In genomic region chr6:11412616-11413015, GRCh38 we compare ENCODE assay signal across 15 cellular contexts.
DNase-seq lines count a peak whose midpoint lies in the region; ATAC-seq, FAIRE-seq and TF ChIP-seq lines count a peak whose summit lies in the region.
"Had no signal": no experiment of that assay in that cellular context is flagged by ENCODE, and none has a peak within 500 bp of the region (broad histone marks: within the 10 kb centered on the region; RNA-seq: fewer than 3 reads in every experiment).

No MANE protein-coding gene starts in this region.

- peaks cover 34% of the 10 kb centered on the region for H3K4me1 ChIP-seq in CD4-positive, alpha-beta memory T cell (ENCODE audit: insufficient read depth, low read length)
- peaks cover 18% of the 10 kb centered on the region for H3K4me1 ChIP-seq in osteoblast (ENCODE audit: insufficient read depth, low read length)

- no peak for ATAC-seq in HG03280 (IDR thresholded peaks at IDR 0.05; ENCODE audit: unreplicated experiment)
- ATAC-seq: foreskin keratinocyte had no signal

- TF ChIP-seq CTCF in osteoblast (IDR thresholded peaks at IDR 0.05; ENCODE audit: extremely low read depth, low read depth, low read length): no peak

- H3K36me3 ChIP-seq in CD4-positive, alpha-beta memory T cell (ENCODE audit: insufficient read depth, low read length): no peaks in the 10 kb centered on the region
- H3K36me3 ChIP-seq in osteoblast (ENCODE audit: insufficient read depth, low read length): no peaks in the 10 kb centered on the region
- H3K36me3 ChIP-seq: left ventricle myocardium inferior, spleen had no signal

- no peak overlapping the region for H3K4me3 ChIP-seq in CD4-positive, alpha-beta memory T cell (ENCODE audit: low read length in 2 of 2)
- no peak overlapping the region for H3K4me3 ChIP-seq in osteoblast (ENCODE audit: insufficient read depth, low read length)
- H3K4me3 ChIP-seq: left ventricle myocardium inferior, spleen had no signal

- peaks cover 19 to 37% (median 25%) of the 10 kb centered on the region in 4 donors for H3K4me1 Mint-ChIP-seq in CD4-positive, alpha-beta memory T cell
- peaks cover 67% of the 10 kb centered on the region for H3K4me1 Mint-ChIP-seq in activated T-helper 1 cell treated with anti-CD3 and anti-CD28 coated beads, Interleukin-12 subunit alpha, Interleukin-12 subunit beta, Interleukin-2, Interleukin-4 antibody, amounts not matched to agents 30 ng/mL and 10 ng/mL and 1 ng/mL, durations not matched to agents 14 hours and 24 hours and 36 hours (ENCODE audit: low read depth)

- intact Hi-C loops in CD4-positive, alpha-beta memory T cell (cut with micrococcal nuclease): loop anchor here (1.0 to 10.0 kb wide), 3 partner anchors 30 to 240 kb away; no protein-coding TSS in a partner anchor
- intact Hi-C loops in activated T-helper 1 cell treated with anti-CD3 and anti-CD28 coated beads, Interleukin-12 subunit alpha, Interleukin-12 subunit beta, Interleukin-2, Interleukin-4 antibody, amounts not matched to agents 30 ng/mL and 10 ng/mL and 1 ng/mL, durations not matched to agents 14 hours and 24 hours and 36 hours (cut with micrococcal nuclease): loop anchor here (1.0 to 5.0 kb wide), 16 partner anchors 11 to 574 kb away; partner anchors contain the start of genes MAK, NEDD9 and TMEM170B

- no peak overlapping the region for H2AFZ ChIP-seq in osteoblast (ENCODE audit: low read length)

- no peaks in the 10 kb centered on the region for H3K27me3 ChIP-seq in CD4-positive, alpha-beta memory T cell (ENCODE audit: insufficient read depth, low read length)
- no peaks in the 10 kb centered on the region for H3K27me3 ChIP-seq in osteoblast (ENCODE audit: insufficient read depth, low read length)
- H3K27me3 ChIP-seq: foreskin keratinocyte, spleen had no signal

- POLR2A ChIA-PET in CD4-positive, alpha-beta memory T cell (lab: Charles Lee; ENCODE audit: partially characterized antibody): interaction anchor here (3.7 kb wide), 1 partner anchor 30 kb away, joined by 27 read pairs; no protein-coding TSS in a partner anchor

- peak overlapping the region; percentile 3 for H3K27ac ChIP-seq in CD4-positive, alpha-beta memory T cell (ENCODE audit: low read depth, low read length)
- peak overlapping the region; percentile 54 for H3K27ac ChIP-seq in osteoblast (ENCODE audit: low read depth, low read length)

- no peaks in the 10 kb centered on the region for H4K20me1 ChIP-seq in osteoblast (ENCODE audit: insufficient read depth, low read length)

- CTCF ChIA-PET in CD4-positive, alpha-beta memory T cell (lab: Charles Lee; ENCODE audit: partially characterized antibody): interaction anchor here (0.8 to 4.5 kb wide), 5 partner anchors 12 to 239 kb away, joined by 3 to 29 read pairs (median 4); no protein-coding TSS in a partner anchor

- H3K36me3 Mint-ChIP-seq in CD4-positive, alpha-beta memory T cell: no peaks in the 10 kb centered on the region
- H3K36me3 Mint-ChIP-seq in activated T-helper 1 cell treated with anti-CD3 and anti-CD28 coated beads, Interleukin-12 subunit alpha, Interleukin-12 subunit beta, Interleukin-2, Interleukin-4 antibody, amounts not matched to agents 30 ng/mL and 10 ng/mL and 1 ng/mL, durations not matched to agents 14 hours and 24 hours and 36 hours (ENCODE audit: low read depth): peaks cover 4% of the 10 kb centered on the region

- H3K27ac Mint-ChIP-seq in CD4-positive, alpha-beta memory T cell: peak overlapping the region in 2 of 7 donors; percentile 47 to 77
- H3K27ac Mint-ChIP-seq in activated T-helper 1 cell treated with anti-CD3 and anti-CD28 coated beads, Interleukin-12 subunit alpha, Interleukin-12 subunit beta, Interleukin-2, Interleukin-4 antibody, amounts not matched to agents 30 ng/mL and 10 ng/mL and 1 ng/mL, durations not matched to agents 14 hours and 24 hours and 36 hours: peak overlapping the region; percentile 94
- H3K27ac Mint-ChIP-seq: B cell had no signal

- no peak overlapping the region for H3K4me3 Mint-ChIP-seq in CD4-positive, alpha-beta memory T cell
- H3K4me3 Mint-ChIP-seq in activated T-helper 1 cell treated with anti-CD3 and anti-CD28 coated beads, Interleukin-12 subunit alpha, Interleukin-12 subunit beta, Interleukin-2, Interleukin-4 antibody, amounts not matched to agents 30 ng/mL and 10 ng/mL and 1 ng/mL, durations not matched to agents 14 hours and 24 hours and 36 hours: peak overlapping the region; percentile 25
- H3K4me3 Mint-ChIP-seq: B cell had no signal

- H3K9me3 Mint-ChIP-seq in CD4-positive, alpha-beta memory T cell: no peaks in the 10 kb centered on the region
- peaks cover 19% of the 10 kb centered on the region for H3K9me3 Mint-ChIP-seq in activated T-helper 1 cell treated with anti-CD3 and anti-CD28 coated beads, Interleukin-12 subunit alpha, Interleukin-12 subunit beta, Interleukin-2, Interleukin-4 antibody, amounts not matched to agents 30 ng/mL and 10 ng/mL and 1 ng/mL, durations not matched to agents 14 hours and 24 hours and 36 hours

- H3K27me3 Mint-ChIP-seq in CD4-positive, alpha-beta memory T cell: no peaks in the 10 kb centered on the region
- no peaks in the 10 kb centered on the region for H3K27me3 Mint-ChIP-seq in activated T-helper 1 cell treated with anti-CD3 and anti-CD28 coated beads, Interleukin-12 subunit alpha, Interleukin-12 subunit beta, Interleukin-2, Interleukin-4 antibody, amounts not matched to agents 30 ng/mL and 10 ng/mL and 1 ng/mL, durations not matched to agents 14 hours and 24 hours and 36 hours (ENCODE audit: insufficient read depth)
- H3K27me3 Mint-ChIP-seq: B cell had no signal

- H3K79me2 ChIP-seq in osteoblast (ENCODE audit: insufficient read depth, low read length): no peaks in the 10 kb centered on the region

- H3K9me3 ChIP-seq in CD4-positive, alpha-beta memory T cell (ENCODE audit: control insufficient read depth in 1 of 2, low read length in 2 of 2): no peaks in the 10 kb centered on the region
- H3K9me3 ChIP-seq in osteoblast (ENCODE audit: low read depth, low read length): no peaks in the 10 kb centered on the region
- H3K9me3 ChIP-seq: left ventricle myocardium inferior had no signal

- DNase-seq in CD4-positive, alpha-beta memory T cell: no peak
- DNase-seq in GM19239 (ENCODE audit: insufficient read length, low spot score) (no peak), osteoblast (ENCODE audit: insufficient read length, low spot score, missing footprints) (no peak), T1000 (lab: John Stamatoyannopoulos, UW) (no peak)
- DNase-seq in activated T-helper 1 cell treated with anti-CD3 and anti-CD28 coated beads, Interleukin-12 subunit alpha, Interleukin-12 subunit beta, Interleukin-2, Interleukin-4 antibody, amounts not matched to agents 30 ng/mL and 10 ng/mL and 1 ng/mL, durations not matched to agents 14 hours and 24 hours and 36 hours (ENCODE audit: low spot score): no peak
- no peak for DNase-seq in NK-92 treated with Interleukin-12 subunit alpha and Interleukin-12 subunit beta, amount 100 ng/mL, for 24 hours (lab: John Stamatoyannopoulos, UW)
- DNase-seq: foreskin keratinocyte, left ventricle myocardium inferior, NCI-H1694, NCI-H446 treated with DMSO at 0.1 percent for 48 hours, SIG-M5, spleen had no signal

- H3K4me2 ChIP-seq in osteoblast (ENCODE audit: insufficient read depth, low read length): no peak overlapping the region

- FAIRE-seq in GM19239 (lab: Jason Lieb, UNC): peak; percentile 89
- FAIRE-seq: endometrium had no signal
